In genomic region chr16:35186045-35186759, GRCh38 we compare ENCODE assay signal across 17 cellular contexts.
DNase-seq lines count a peak whose midpoint lies in the region; ATAC-seq and TF ChIP-seq lines count a peak whose summit lies in the region.
"Had no signal": no experiment of that assay in that cellular context is flagged by ENCODE, and none has a peak within 500 bp of the region (broad histone marks: within the 10 kb centered on the region; RNA-seq: fewer than 3 reads in every experiment).

No MANE protein-coding gene starts in this region.

- no peaks in the 10 kb centered on the region for H3K27me3 ChIP-seq in lower lobe of right lung (ENCODE audit: low read depth)
- H3K27me3 ChIP-seq in spleen (replicated peaks in 1 of 7), result no peaks in the 10 kb centered on the region
- H3K27me3 ChIP-seq: BLaER1 treated with 17β-estradiol and CSF1 and Interleukin-3, amounts not matched to agents 10 nM and 100 nM had no signal

- intact Hi-C loops in lower lobe of right lung (cut with DNase I) (no loop called here), spleen (cut with DNase I; ENCODE audit: low total_unique reads) (no loop called here)

- no peaks in the 10 kb centered on the region for H3K36me3 ChIP-seq in lower lobe of right lung
- H3K36me3 ChIP-seq in spleen, result no peaks in the 10 kb centered on the region
- H3K36me3 ChIP-seq: BLaER1 treated with 17β-estradiol and CSF1 and Interleukin-3, amounts not matched to agents 10 nM and 100 nM had no signal

- H3K27ac Mint-ChIP-seq in stimulated activated naive CD8-positive, alpha-beta T cell treated with anti-CD3 and anti-CD28 coated beads, Interleukin-15, amount 100 ng/mL, for 72 hours, result no peak overlapping the region
- H3K27ac Mint-ChIP-seq: B cell; CD8-positive, alpha-beta T cell; H9 had no signal

- no peaks in the 10 kb centered on the region for H3K4me1 ChIP-seq in lower lobe of right lung
- H3K4me1 ChIP-seq in spleen, result no peaks in the 10 kb centered on the region
- H3K4me1 ChIP-seq: BLaER1 treated with 17β-estradiol and CSF1 and Interleukin-3, amounts not matched to agents 10 nM and 100 nM had no signal

- peaks cover 10 to 51% of the 10 kb centered on the region in 2 donors for H3K9me3 Mint-ChIP-seq in stimulated activated naive CD8-positive, alpha-beta T cell treated with anti-CD3 and anti-CD28 coated beads, Interleukin-15, amount 100 ng/mL, for 72 hours

- DNase-seq in stimulated activated naive CD8-positive, alpha-beta T cell treated with anti-CD3 and anti-CD28 coated beads, Interleukin-15, Interleukin-2, amounts not matched to agents 100 U/mL and 50 U/mL, for 24 hours, result no peak
- DNase-seq in stimulated activated naive CD8-positive, alpha-beta T cell treated with anti-CD3 and anti-CD28 coated beads, Interleukin-15, amount 100 ng/mL, for 72 hours, result no peak
- DNase-seq in lower lobe of right lung (peak; percentile 16), spleen (peak; percentile 45), AG08396 (ENCODE audit: low spot score) (no peak), NCI-H524 treated with DMSO at 0.1 percent for 48 hours (lab: John Stamatoyannopoulos, UW) (no peak)
- DNase-seq: 8988T; Calu3; CD8-positive, alpha-beta T cell; DND-41; EL; H9 had no signal

- H3K27me3 Mint-ChIP-seq in stimulated activated naive CD8-positive, alpha-beta T cell treated with anti-CD3 and anti-CD28 coated beads, Interleukin-15, amount 100 ng/mL, for 72 hours, result no peaks in the 10 kb centered on the region
- H3K27me3 Mint-ChIP-seq: B cell had no signal

- TF ChIP-seq CTCF in lower lobe of right lung (IDR thresholded peaks at IDR 0.05) (no peak), spleen (IDR thresholded peaks at IDR 0.05 in 8 of 11, conservative IDR thresholded peaks at IDR 0.05 in 3 of 11) (no peak)

- H3K9me3 ChIP-seq in lower lobe of right lung, result no peaks in the 10 kb centered on the region
- peaks cover 0 to 75% (median 50%) of the 10 kb centered on the region in 8 donors for H3K9me3 ChIP-seq in spleen
- H3K9me3 ChIP-seq: BLaER1 treated with 17β-estradiol and CSF1 and Interleukin-3, amounts not matched to agents 10 nM and 100 nM had no signal

- peak; percentile 9 for ATAC-seq in stimulated activated naive CD8-positive, alpha-beta T cell treated with anti-CD3 and anti-CD28 coated beads, Interleukin-15, Interleukin-2, amounts not matched to agents 100 U/mL and 50 U/mL, for 24 hours
- no peak for ATAC-seq in stimulated activated naive CD8-positive, alpha-beta T cell treated with anti-CD3 and anti-CD28 coated beads, Interleukin-15, amount 100 ng/mL, for 72 hours
- peak in 1 of 2 donors; percentile 14 for ATAC-seq in lower lobe of right lung
- no peak for ATAC-seq in HG02588 (IDR thresholded peaks at IDR 0.05; ENCODE audit: unreplicated experiment)
- ATAC-seq: CD8-positive, alpha-beta T cell; GM12878; HepG2 had no signal

- no peak overlapping the region for H3K4me3 ChIP-seq in lower lobe of right lung
- H3K4me3 ChIP-seq in spleen, result no peak overlapping the region
- H3K4me3 ChIP-seq: BLaER1 treated with 17β-estradiol and CSF1 and Interleukin-3, amounts not matched to agents 10 nM and 100 nM; GM12878 had no signal

- no peak overlapping the region for H3K4me3 Mint-ChIP-seq in stimulated activated naive CD8-positive, alpha-beta T cell treated with anti-CD3 and anti-CD28 coated beads, Interleukin-15, amount 100 ng/mL, for 72 hours
- H3K4me3 Mint-ChIP-seq: B cell; CD8-positive, alpha-beta T cell; H9 had no signal

- H3K27ac ChIP-seq in lower lobe of right lung (no peak overlapping the region), spleen (no peak overlapping the region)
- H3K27ac ChIP-seq: BLaER1 treated with 17β-estradiol and CSF1 and Interleukin-3, amounts not matched to agents 10 nM and 100 nM had no signal

- no peak for TF ChIP-seq POLR2A in spleen (IDR thresholded peaks at IDR 0.05)

- no peaks in the 10 kb centered on the region for H3K4me1 Mint-ChIP-seq in stimulated activated naive CD8-positive, alpha-beta T cell treated with anti-CD3 and anti-CD28 coated beads, Interleukin-15, amount 100 ng/mL, for 72 hours
- H3K4me1 Mint-ChIP-seq: B cell, H9 had no signal

Comparison
In these comparisons a context has a peak if more than half of its experiments do, and no peak if none do; other contexts are left out.
1. DNase-seq: peak in lower lobe of right lung (single experiment) and spleen (single experiment); none in stimulated activated naive CD8-positive, alpha-beta T cell treated with anti-CD3 and anti-CD28 coated beads, Interleukin-15, Interleukin-2, amounts not matched to agents 100 U/mL and 50 U/mL, for 24 hours (single experiment), stimulated activated naive CD8-positive, alpha-beta T cell treated with anti-CD3 and anti-CD28 coated beads, Interleukin-15, amount 100 ng/mL, for 72 hours (0 of 2), AG08396 (single experiment) and NCI-H524 treated with DMSO at 0.1 percent for 48 hours (single experiment).